Comparison of ENCODE assay signal across 13 cellular contexts in the genomic region with DNA sequence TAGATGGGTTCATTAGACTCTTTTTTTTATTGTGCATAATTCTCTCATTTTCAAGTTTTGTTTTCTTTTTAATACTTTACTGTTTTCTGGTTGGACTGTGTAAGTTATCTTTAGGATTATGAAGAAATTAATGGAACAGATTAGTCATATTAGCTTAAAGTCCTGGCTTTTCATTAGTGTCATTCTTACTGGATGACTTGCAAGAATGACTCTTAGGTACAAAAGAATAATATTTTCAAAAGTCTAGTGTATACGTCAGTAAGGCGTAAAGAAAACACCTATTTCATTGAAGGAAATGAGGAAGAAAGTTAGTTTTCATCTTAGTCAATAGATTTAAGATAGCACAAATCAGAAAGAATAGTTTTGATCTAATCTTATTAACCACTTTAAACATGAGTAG. TPM values are rescaled to one million over a fixed set of nuclear protein-coding genes. Genes with fewer than 3 reads are reported as not detected.
DNase-seq lines count a peak whose midpoint lies in the region; TF ChIP-seq lines count a peak whose summit lies in the region.
"Had no signal": no experiment of that assay in that cellular context is flagged by ENCODE, and none has a peak within 500 bp of the region (broad histone marks: within the 10 kb centered on the region; RNA-seq: fewer than 3 reads in every experiment).

No MANE protein-coding gene starts in this region.

- H4K5ac ChIP-seq in mesendoderm (ENCODE audit: low read length): no peak overlapping the region

- H3K79me1 ChIP-seq in mesendoderm (ENCODE audit: low read length): peaks cover 5% of the 10 kb centered on the region

- no peak overlapping the region for H4K8ac ChIP-seq in mesendoderm (ENCODE audit: low read depth, low read length)

- no TSS peak for BruUV-seq in MCF 10A (replicated peaks; lab: Mats Ljungman, UMichigan)

- H3K27ac Mint-ChIP-seq in MCF 10A (ENCODE audit: low read depth, unreplicated experiment): peak overlapping the region; percentile 92
- H3K27ac Mint-ChIP-seq in activated naive CD8-positive, alpha-beta T cell: peak overlapping the region; percentile 71

- H3K79me2 ChIP-seq in mesendoderm (ENCODE audit: control insufficient read depth, insufficient read depth, low read length): peaks cover 44% of the 10 kb centered on the region

- intact Hi-C loops in MCF 10A (cut with micrococcal nuclease) (no loop called here), breast epithelium (cut with DNase I; ENCODE audit: low total_unique reads) (no loop called here), spleen (cut with DNase I; ENCODE audit: low total_unique reads) (no loop called here)

- no peak overlapping the region for H3K4me2 ChIP-seq in mesendoderm (ENCODE audit: low read length)

- CTCF ChIA-PET in MCF 10A (lab: Yijun Ruan, JAX): no interaction called here

- peaks cover 26% of the 10 kb centered on the region for H3K4me1 Mint-ChIP-seq in MCF 10A (ENCODE audit: insufficient read depth, unreplicated experiment)
- peaks cover 75% of the 10 kb centered on the region for H3K4me1 Mint-ChIP-seq in activated naive CD8-positive, alpha-beta T cell (ENCODE audit: low read depth)

- no peaks in the 10 kb centered on the region for H3K27me3 Mint-ChIP-seq in MCF 10A (ENCODE audit: insufficient read depth, unreplicated experiment)
- no peaks in the 10 kb centered on the region for H3K27me3 Mint-ChIP-seq in activated naive CD8-positive, alpha-beta T cell

- peak; percentile 16 for DNase-seq in MCF 10A (ENCODE audit: unreplicated experiment)
- no peak for DNase-seq in breast epithelium (ENCODE audit: low spot score in 2 of 2)
- DNase-seq in fibroblast of villous mesenchyme (ENCODE audit: low read depth): peak; percentile 54
- DNase-seq in stimulated activated CD4-positive, alpha-beta T cell treated with anti-CD3 and anti-CD28 coated beads, Interleukin-1b, Interleukin-23, amount 100 ng/mL, for 48 hours: no peak
- DNase-seq in spleen: no peak
- DNase-seq in NCI-H2171 treated with DMSO at 0.1 percent for 48 hours (lab: John Stamatoyannopoulos, UW): no peak
- no peak for DNase-seq in mesendoderm
- DNase-seq: amygdala, BE2C, NCI-H1417, SHP77 treated with DMSO at 0.1 percent for 48 hours had no signal

- no peak overlapping the region for H3K4ac ChIP-seq in mesendoderm (ENCODE audit: low read depth, low read length)

- no peaks in the 10 kb centered on the region for H3K9me3 Mint-ChIP-seq in MCF 10A (ENCODE audit: unreplicated experiment)
- no peaks in the 10 kb centered on the region for H3K9me3 Mint-ChIP-seq in activated naive CD8-positive, alpha-beta T cell (ENCODE audit: low read depth)

- H2BK15ac ChIP-seq in mesendoderm (replicated peaks; ENCODE audit: low read depth): no peak overlapping the region

- H3K27ac ChIP-seq in breast epithelium (no peak overlapping the region), spleen (no peak overlapping the region), mesendoderm (ENCODE audit: low read depth, low read length) (no peak overlapping the region)
- H3K27ac ChIP-seq: skin epidermis had no signal

- H3K4me3 Mint-ChIP-seq in MCF 10A (ENCODE audit: unreplicated experiment): peak overlapping the region; percentile 16
- peak overlapping the region; percentile 15 for H3K4me3 Mint-ChIP-seq in activated naive CD8-positive, alpha-beta T cell

- no peak overlapping the region for H2BK5ac ChIP-seq in mesendoderm (ENCODE audit: low read length)

- H3K36me3 ChIP-seq in breast epithelium: no peaks in the 10 kb centered on the region
- peaks cover 0 to 39% (median 11%) of the 10 kb centered on the region in 6 donors for H3K36me3 ChIP-seq in spleen
- no peaks in the 10 kb centered on the region for H3K36me3 ChIP-seq in mesendoderm (ENCODE audit: control insufficient read depth, insufficient read depth, low read length)

- POLR2A ChIA-PET in MCF 10A (lab: Yijun Ruan, JAX): interaction anchor here (0.7 to 8.4 kb wide), 5 partner anchors 9 to 21 kb away, joined by 3 to 52 read pairs (median 3); partner anchors contain the start of gene UHRF2

- no peak overlapping the region for H2BK120ac ChIP-seq in mesendoderm (ENCODE audit: low read depth, low read length)

- H3K4me3 ChIP-seq in breast epithelium (no peak overlapping the region), fibroblast of villous mesenchyme (ENCODE audit: low read depth, low read length) (no peak overlapping the region), spleen (no peak overlapping the region), mesendoderm (ENCODE audit: low read length) (no peak overlapping the region)
- H3K4me3 ChIP-seq: skin epidermis had no signal

- H3K56ac ChIP-seq in mesendoderm (ENCODE audit: low read length): no peak overlapping the region

- no peak overlapping the region for H3K23ac ChIP-seq in mesendoderm (ENCODE audit: low read length)

- H2AK5ac ChIP-seq in mesendoderm (ENCODE audit: low read length): no peak overlapping the region

- no peak for TF ChIP-seq CTCF in MCF 10A (IDR thresholded peaks at IDR 0.05; ENCODE audit: unreplicated experiment)
- TF ChIP-seq CTCF in breast epithelium (IDR thresholded peaks at IDR 0.05): no peak
- no peak for TF ChIP-seq CTCF in fibroblast of villous mesenchyme (IDR thresholded peaks at IDR 0.05; ENCODE audit: insufficient read depth, low read depth, low read length)
- no peak for TF ChIP-seq CTCF in spleen (IDR thresholded peaks at IDR 0.05 in 8 of 11, conservative IDR thresholded peaks at IDR 0.05 in 3 of 11)

- H3K9me3 ChIP-seq in breast epithelium (no peaks in the 10 kb centered on the region), spleen (no peaks in the 10 kb centered on the region)
- H3K9me3 ChIP-seq: BE2C had no signal

- H3K36me3 Mint-ChIP-seq in MCF 10A (ENCODE audit: insufficient read depth, unreplicated experiment): peaks cover 47% of the 10 kb centered on the region
- peaks cover 2% of the 10 kb centered on the region for H3K36me3 Mint-ChIP-seq in activated naive CD8-positive, alpha-beta T cell

- H3K9ac ChIP-seq in mesendoderm (ENCODE audit: low read length): no peak overlapping the region

- WGBS in spleen, 5 donors: 56 to 82% (median 70%) methylated on average over 2 of the region's 2 CpGs
- WGBS in mesendoderm (ENCODE audit: extremely low coverage, insufficient coverage, low lambda C conversion rate): no CpG with 5 or more reads among the region's 2 CpGs

- TF ChIP-seq POLR2A in breast epithelium (IDR thresholded peaks at IDR 0.05): no peak
- TF ChIP-seq POLR2A in spleen (IDR thresholded peaks at IDR 0.05): no peak

- H3K27me3 ChIP-seq in breast epithelium (no peaks in the 10 kb centered on the region), spleen (replicated peaks in 1 of 7) (no peaks in the 10 kb centered on the region), mesendoderm (ENCODE audit: insufficient read depth, low read length, poor library complexity) (no peaks in the 10 kb centered on the region)
- H3K27me3 ChIP-seq: BE2C had no signal

- H3K4me1 ChIP-seq in breast epithelium (no peaks in the 10 kb centered on the region), spleen (peaks cover 3 to 91% (median 47%) of the 10 kb centered on the region in 6 donors), mesendoderm (ENCODE audit: control insufficient read depth, low read depth, low read length) (no peaks in the 10 kb centered on the region)
- H3K4me1 ChIP-seq: BE2C had no signal

- no peak overlapping the region for H3K18ac ChIP-seq in mesendoderm (ENCODE audit: low read length)

RNA-seq across cellular contexts. Expression of gene UHRF2, which starts 20.4 kb away (rescaled TPM):
- total RNA-seq in MCF 10A (2022) (54.6 and 58.3 TPM in 2 replicates), breast epithelium (10 to 100 TPM; 61.0 to 95.6 (median 62.6) TPM), fibroblast of villous mesenchyme (46.4 and 54.0 TPM in 2 replicates), spleen (100 to 1,000 TPM in 1 of 7 donors, 10 to 100 TPM in 6; 57.6 to 120 (median 66.7) TPM)
- 10 to 100 TPM; 26.3 to 38.7 (median 29.4) TPM for polyA plus RNA-seq in spleen
- 22.4 TPM for polyA plus RNA-seq in mesendoderm (2013, experiment 1 of 2)
- 23.4 TPM for polyA plus RNA-seq in mesendoderm (2013, experiment 2 of 2)

Comparison
In these comparisons a context has a peak if more than half of its experiments do, and no peak if none do; other contexts are left out.
1. DNase-seq: peak in MCF 10A (single experiment) and fibroblast of villous mesenchyme (single experiment); none in breast epithelium (0 of 2), stimulated activated CD4-positive, alpha-beta T cell treated with anti-CD3 and anti-CD28 coated beads, Interleukin-1b, Interleukin-23, amount 100 ng/mL, for 48 hours (single experiment), spleen (single experiment), NCI-H2171 treated with DMSO at 0.1 percent for 48 hours (single experiment) and mesendoderm (single experiment).